In the genomic region with DNA sequence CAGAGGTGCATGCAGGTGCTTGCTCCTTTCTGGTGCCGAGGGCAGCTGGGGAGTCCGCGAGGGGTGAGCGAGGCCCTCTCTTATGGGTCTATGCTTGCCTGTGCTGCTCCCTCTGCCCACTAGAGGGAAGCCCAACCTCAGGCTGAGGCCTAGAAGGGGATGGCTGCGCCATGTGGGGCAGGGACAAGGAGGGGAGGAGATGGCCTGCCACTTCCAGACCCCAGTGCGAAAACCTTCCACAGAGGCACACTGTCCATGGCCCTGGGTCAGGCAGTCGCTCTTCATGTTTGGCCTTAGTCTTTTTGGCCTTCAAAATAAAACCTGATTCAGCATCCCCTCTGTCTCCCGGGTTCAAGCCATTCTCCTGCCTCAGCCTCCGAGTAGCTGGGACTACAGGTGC, we compare ENCODE assay signal across 8 cellular contexts. TPM values are rescaled to one million over a fixed set of nuclear protein-coding genes. Genes with fewer than 3 reads are reported as not detected.
DNase-seq lines count a peak whose midpoint lies in the region; ATAC-seq and TF ChIP-seq lines count a peak whose summit lies in the region.

No MANE protein-coding gene starts in this region.

- peaks cover 23% of the 10 kb centered on the region for H3K27me3 ChIP-seq in IMR-90 (ENCODE audit: control insufficient read depth, insufficient read depth, low read length)
- H3K27me3 ChIP-seq in PC-3 (ENCODE audit: low read length): no peaks in the 10 kb centered on the region
- no peaks in the 10 kb centered on the region for H3K27me3 ChIP-seq in thoracic aorta (replicated peaks; ENCODE audit: insufficient read depth)

- no peaks in the 10 kb centered on the region for H4K20me1 ChIP-seq in IMR-90 (ENCODE audit: insufficient read depth, low read length)
- no peaks in the 10 kb centered on the region for H4K20me1 ChIP-seq in PC-3 (ENCODE audit: low read length)

- no peak overlapping the region for H3K4me3 ChIP-seq in IMR-90 (ENCODE audit: insufficient read depth, low read depth, low read length)
- H3K4me3 ChIP-seq in PC-3 (ENCODE audit: low read length): no peak overlapping the region
- no peak overlapping the region for H3K4me3 ChIP-seq in fibroblast of mammary gland (ENCODE audit: control insufficient read depth, low read depth, low read length)
- no peak overlapping the region for H3K4me3 ChIP-seq in thoracic aorta

- H3K9me2 ChIP-seq in PC-3 (replicated peaks; ENCODE audit: low read length): no peaks in the 10 kb centered on the region

- H2AK5ac ChIP-seq in IMR-90 (ENCODE audit: low read depth, low read length): no peak overlapping the region

- TF ChIP-seq POLR2A in IMR-90 (IDR thresholded peaks at IDR 0.05; ENCODE audit: low read depth, low read length): no peak

- no peak overlapping the region for H2AK9ac ChIP-seq in IMR-90 (replicated peaks; ENCODE audit: low read depth, low read length, poor library complexity)

- in situ Hi-C loops in IMR-90 (cut with MboI; ENCODE audit: low sequenced_read_pairs): loop anchor here (10.0 kb wide), 1 partner anchor 62 kb away; no protein-coding TSS in a partner anchor

- H2BK15ac ChIP-seq in IMR-90 (ENCODE audit: low read depth, low read length): no peak overlapping the region

- H4K91ac ChIP-seq in IMR-90 (ENCODE audit: insufficient read depth, low read depth, low read length): no peak overlapping the region

- H3K14ac ChIP-seq in IMR-90 (replicated peaks; ENCODE audit: low read depth, low read length): no peak overlapping the region

- H3K9me3 ChIP-seq in IMR-90 (ENCODE audit: control insufficient read depth, insufficient read depth, low read length) (no peaks in the 10 kb centered on the region), PC-3 (ENCODE audit: low read length) (no peaks in the 10 kb centered on the region), thoracic aorta (no peaks in the 10 kb centered on the region)

- H4K5ac ChIP-seq in IMR-90 (ENCODE audit: low read depth, low read length): no peak overlapping the region

- H3K36me3 ChIP-seq in IMR-90 (ENCODE audit: control insufficient read depth, insufficient read depth, low read length): no peaks in the 10 kb centered on the region
- no peaks in the 10 kb centered on the region for H3K36me3 ChIP-seq in PC-3 (ENCODE audit: low read depth, low read length)
- H3K36me3 ChIP-seq in thoracic aorta: no peaks in the 10 kb centered on the region

- no peaks in the 10 kb centered on the region for H3F3A ChIP-seq in PC-3 (ENCODE audit: low read length, unreplicated experiment)

- ATAC-seq in IMR-90 (ENCODE audit: low read depth) (peak; percentile 98), PC-3 (peak; percentile 95), thoracic aorta (ENCODE audit: insufficient number of reproducible peaks, low FRiP score, low read depth) (no peak), HG03045 (IDR thresholded peaks at IDR 0.05; ENCODE audit: unreplicated experiment) (no peak)

- peak; percentile 87 for TF ChIP-seq RAD21 in IMR-90 (IDR thresholded peaks at IDR 0.05; ENCODE audit: low read length)

- no peak overlapping the region for H3K4ac ChIP-seq in IMR-90 (ENCODE audit: low read depth, low read length)

- no peak overlapping the region for H3K27ac ChIP-seq in IMR-90 (ENCODE audit: insufficient read depth, low read length)
- no peak overlapping the region for H3K27ac ChIP-seq in PC-3 (ENCODE audit: low read length)
- H3K27ac ChIP-seq in thoracic aorta: no peak overlapping the region

- no peak overlapping the region for H2BK120ac ChIP-seq in IMR-90 (ENCODE audit: low read depth, low read length)

- no peak overlapping the region for H2BK5ac ChIP-seq in IMR-90 (ENCODE audit: low read depth, low read length, poor library complexity, severe bottlenecking)

- intact Hi-C loops in IMR-90 (cut with micrococcal nuclease) (loop anchor here (1.0 kb wide), 1 partner anchor 225 kb away; no protein-coding TSS in a partner anchor), PC-3 (cut with micrococcal nuclease) (loop anchor here (1.0 kb wide), 1 partner anchor 226 kb away; no protein-coding TSS in a partner anchor)

- WGBS in IMR-90 (ENCODE audit: extremely low coverage in 2 of 2, insufficient read length in 1 of 2), 2 experiments: no CpG with 5 or more reads among the region's 9 CpGs

- no peak overlapping the region for H2BK20ac ChIP-seq in IMR-90 (ENCODE audit: low read depth, low read length)

- peaks cover 3% of the 10 kb centered on the region; the same call in 1 of the 2 replicates for H3K9me1 ChIP-seq in IMR-90 (ENCODE audit: insufficient read depth, low read length)

- no peak overlapping the region for H3K56ac ChIP-seq in IMR-90 (ENCODE audit: extremely low read depth, insufficient read depth, low read length)

- DNase-seq in IMR-90: peak; percentile 51
- peak; percentile 86 for DNase-seq in PC-3
- DNase-seq in activated T-cell treated with anti-CD3 and anti-CD28 coated beads, Interleukin-2, amount 50 U/mL, for 48 hours: peak; percentile 77 to 78
- DNase-seq in fibroblast of mammary gland (ENCODE audit: low read depth): peak; percentile 44
- peak in 51 of 56 donors; percentile 16 to 86 (median 60) for DNase-seq in nucleus accumbens (lab: John Stamatoyannopoulos, UW)
- no peak for DNase-seq in thoracic aorta (ENCODE audit: low spot score)

- no peak overlapping the region for H4K8ac ChIP-seq in IMR-90 (ENCODE audit: low read depth in 2 of 2, low read length in 2 of 2)

- BruUV-seq in IMR-90 (replicated peaks; lab: Mats Ljungman, UMichigan) (no TSS peak), PC-3 (replicated peaks; lab: Mats Ljungman, UMichigan) (no TSS peak)

- no peak overlapping the region for H3K18ac ChIP-seq in IMR-90 (ENCODE audit: low read depth, low read length)

- H3K9ac ChIP-seq in IMR-90 (ENCODE audit: low read depth, low read length) (no peak overlapping the region), PC-3 (ENCODE audit: low read length) (no peak overlapping the region)

- TF ChIP-seq CTCF in GM12801 (IDR thresholded peaks at IDR 0.05; ENCODE audit: extremely low read depth, insufficient read length): peak; percentile 64
- TF ChIP-seq CTCF in IMR-90 (conservative IDR thresholded peaks at IDR 0.05; ENCODE audit: low read depth, low read length): peak; percentile 86
- peak; percentile 95 for TF ChIP-seq CTCF in PC-3 (conservative IDR thresholded peaks at IDR 0.05; ENCODE audit: low read depth, low read length)
- TF ChIP-seq CTCF in fibroblast of mammary gland (conservative IDR thresholded peaks at IDR 0.05; ENCODE audit: control insufficient read depth, insufficient read depth, low read depth, low read length): peak; percentile 84
- peak; percentile 72 for TF ChIP-seq CTCF in thoracic aorta (IDR thresholded peaks at IDR 0.05)

- no peaks in the 10 kb centered on the region for H3K4me1 ChIP-seq in IMR-90 (ENCODE audit: control insufficient read depth, insufficient read depth, low read length)
- H3K4me1 ChIP-seq in PC-3 (ENCODE audit: insufficient read depth, low read length): peaks cover 12% of the 10 kb centered on the region; the same call in 1 of the 2 replicates
- no peaks in the 10 kb centered on the region for H3K4me1 ChIP-seq in thoracic aorta (ENCODE audit: control insufficient read depth in 1 of 2, low read depth in 2 of 2)

- H3K23ac ChIP-seq in IMR-90 (ENCODE audit: low read depth, low read length): no peak overlapping the region

- H3K79me2 ChIP-seq in PC-3 (ENCODE audit: low read length): no peaks in the 10 kb centered on the region

- CTCF ChIA-PET in IMR-90 (lab: Yijun Ruan, JAX) (interaction anchor here (0.6 to 1.4 kb wide), 5 partner anchors 10 to 231 kb away, joined by 3 to 7 read pairs (median 4); no protein-coding TSS in a partner anchor), PC-3 (lab: Charles Lee) (interaction anchor here (0.6 to 1.6 kb wide), 3 partner anchors 59 to 63 kb away, joined by 3 to 12 read pairs (median 8); no protein-coding TSS in a partner anchor)

- H2AFZ ChIP-seq in IMR-90 (replicated peaks; ENCODE audit: low read length, poor library complexity) (peak overlapping the region; percentile 76), PC-3 (ENCODE audit: low read length) (peak overlapping the region; percentile 19; the same call in 1 of the 2 replicates)

- POLR2A ChIA-PET in IMR-90 (lab: Charles Lee; ENCODE audit: unreplicated experiment): no interaction called here
- POLR2A ChIA-PET in PC-3 (lab: Charles Lee; ENCODE audit: unreplicated experiment): no interaction called here

- no peak overlapping the region for H3K4me2 ChIP-seq in IMR-90 (ENCODE audit: low read depth, low read length)
- no peak overlapping the region for H3K4me2 ChIP-seq in PC-3 (ENCODE audit: low read length)

- dilution Hi-C loops in IMR-90 (cut with HindIII; ENCODE audit: low sequenced_read_pairs, unreplicated experiment): no loop called here

- H3K79me1 ChIP-seq in IMR-90 (ENCODE audit: low read depth in 1 of 2, low read length in 2 of 2): no peaks in the 10 kb centered on the region

TF ChIP-seq in IMR-90, 13 proteins besides CTCF, POLR2A, EP300 and RAD21:
- TF ChIP-seq MAZ (IDR thresholded peaks at IDR 0.05; ENCODE audit: borderline replicate concordance, low read depth, low read length) (peak; percentile 38; the same call in 1 of the 2 replicates), USF2 (IDR thresholded peaks at IDR 0.05; ENCODE audit: low read depth, low read length) (peak; percentile 11; the same call in 1 of the 2 replicates), SMC3 (IDR thresholded peaks at IDR 0.05; ENCODE audit: low read depth, low read length) (peak; percentile 61), CEBPB (IDR thresholded peaks at IDR 0.05; ENCODE audit: low read depth, low read length) (no peak)

RNA-seq across cellular contexts. Expression of gene RHBG, which starts 14.0 kb away (rescaled TPM):
- not detected in 2 replicates for total RNA-seq in IMR-90 (2012; rRNA removed)
- polyA plus RNA-seq in IMR-90 (2012; rRNA removed): not detected in 2 replicates
- not detected in 2 replicates for polyA plus RNA-seq in IMR-90 (2012; cell fraction: cytosol; rRNA removed)
- not detected in 2 replicates for polyA plus RNA-seq in IMR-90 (2012; cell fraction: nucleus; rRNA removed; ENCODE audit: low replicate concordance)
- total RNA-seq in PC-3 (2014; rRNA removed): 0.26 TPM in 1 of 2 replicates, not detected in the other
- total RNA-seq in thoracic aorta: not detected

RNA-seq across cellular contexts. Expression of gene TSACC, which starts 44.7 kb away (rescaled TPM):
- total RNA-seq in IMR-90 (2012; rRNA removed) (not detected in 2 replicates), PC-3 (2014; rRNA removed) (0.51 and 1.3 TPM in 2 replicates), thoracic aorta (not detected)
- polyA plus RNA-seq in IMR-90 (2012; rRNA removed): 0.75 and 0.79 TPM in 2 replicates
- 1.5 TPM in 1 of 2 replicates, not detected in the other for polyA plus RNA-seq in IMR-90 (2012; cell fraction: cytosol; rRNA removed)
- polyA plus RNA-seq in IMR-90 (2012; cell fraction: nucleus; rRNA removed; ENCODE audit: low replicate concordance): not detected in 2 replicates

RNA-seq across cellular contexts. Expression of gene CCT3, which starts 44.9 kb away (rescaled TPM):
- total RNA-seq in IMR-90 (2012; rRNA removed) (595 and 637 TPM in 2 replicates), PC-3 (2014; rRNA removed) (666 and 692 TPM in 2 replicates), thoracic aorta (100 to 1,000 TPM; 104 to 106 TPM)
- polyA plus RNA-seq in IMR-90 (2012; rRNA removed): 293 and 313 TPM in 2 replicates
- 159 and 216 TPM in 2 replicates for polyA plus RNA-seq in IMR-90 (2012; cell fraction: cytosol; rRNA removed)
- 89.8 and 167 TPM in 2 replicates for polyA plus RNA-seq in IMR-90 (2012; cell fraction: nucleus; rRNA removed; ENCODE audit: low replicate concordance)

Comparison
In these comparisons a context has a peak if more than half of its experiments do, and no peak if none do; other contexts are left out.
1. ATAC-seq: peak in IMR-90 (single experiment) and PC-3 (single experiment); none in thoracic aorta (single experiment) and HG03045 (single experiment).
2. Peak in every context shown above with its lines, with median percentiles within 50 percentile points of each other: CTCF ChIP-seq.